In genomic region chr5:179649304-179649703, GRCh38 we compare ENCODE assay signal across 3 cellular contexts. TPM values are rescaled to one million over a fixed set of nuclear protein-coding genes. Genes with fewer than 3 reads are reported as not detected.
"Had no signal": no experiment of that assay in that cellular context is flagged by ENCODE, and none has a peak within 500 bp of the region (broad histone marks: within the 10 kb centered on the region; RNA-seq: fewer than 3 reads in every experiment).

No MANE protein-coding gene starts in this region.

RNA-seq across cellular contexts. Expression of gene CBY3, which starts 31.5 kb away (rescaled TPM):
- total RNA-seq: GM23248, H4, HFFc6 had no signal
